In the genomic region with DNA sequence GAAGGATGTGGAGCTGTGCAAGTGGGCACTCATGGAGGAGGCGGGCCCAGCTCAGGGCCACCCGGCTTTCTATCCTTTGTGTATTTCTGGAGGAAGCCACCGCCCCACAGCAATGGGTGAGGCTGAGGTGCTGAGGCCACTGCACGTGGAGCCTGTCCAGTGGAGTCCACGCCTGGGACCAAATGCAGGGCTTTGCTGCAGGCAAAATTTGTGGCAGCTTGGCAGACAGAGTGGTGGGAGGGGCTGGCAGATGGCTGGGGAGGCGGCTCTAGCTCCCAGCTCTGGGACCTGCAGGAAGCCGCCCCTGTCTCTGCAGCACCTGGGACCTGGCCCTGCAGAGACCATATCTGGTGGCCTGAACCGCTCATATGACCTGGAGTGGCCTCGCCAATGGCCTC, we compare ENCODE assay signal across 6 cellular contexts.
A peak's percentile ranks its signal among the peaks of the same experiment; 100 is the strongest.
DNase-seq lines count a peak whose midpoint lies in the region; TF ChIP-seq lines count a peak whose summit lies in the region.
"Not testable (repeated sequence)": the region's sequence is repeated elsewhere in the genome, so short reads cannot be mapped to it uniquely, and the experiment has no call there.

No MANE protein-coding gene starts in this region.

- not testable (repeated sequence) for H3K27ac Mint-ChIP-seq in CD14-positive monocyte

- H3K27ac ChIP-seq in trophoblast cell (ENCODE audit: low read depth, low read length), result not testable (repeated sequence)

- H4K91ac ChIP-seq in trophoblast cell (ENCODE audit: low read depth, low read length), result not testable (repeated sequence)

- H3K4me1 ChIP-seq in trophoblast cell (ENCODE audit: control insufficient read depth in 1 of 2, insufficient read depth in 2 of 2, low read length in 2 of 2), result not testable (repeated sequence)

- not testable (repeated sequence) for H3K18ac ChIP-seq in trophoblast cell (ENCODE audit: low read length)

- H3K4me3 ChIP-seq in trophoblast cell (ENCODE audit: low read depth, low read length), result peak overlapping the region; percentile 1

- not testable (repeated sequence) for H3K9me3 Mint-ChIP-seq in CD14-positive monocyte

- in situ Hi-C loops in GM13977 (cut with MboI; ENCODE audit: low pct_unique_long_range_greater_than_20kb, low sequenced_read_pairs, unreplicated experiment), result not testable (repeated sequence)

- H3K36me3 Mint-ChIP-seq in CD14-positive monocyte, result not testable (repeated sequence)

- not testable (repeated sequence) for H3K4ac ChIP-seq in trophoblast cell (ENCODE audit: low read depth, low read length)

- WGBS in trophoblast cell (ENCODE audit: extremely low coverage, insufficient coverage, insufficient read length), result no CpG with 5 or more reads among the region's 9 CpGs

- H3K27me3 Mint-ChIP-seq in CD14-positive monocyte (ENCODE audit: low read depth in 3 of 3), result not testable (repeated sequence)

- H2BK12ac ChIP-seq in trophoblast cell (ENCODE audit: low read length), result not testable (repeated sequence)

- H3K9me3 ChIP-seq in trophoblast cell (ENCODE audit: insufficient read depth, low read depth, low read length), result not testable (repeated sequence)

- not testable (repeated sequence) for H2BK5ac ChIP-seq in trophoblast cell (ENCODE audit: low read depth, low read length, poor library complexity)

- not testable (repeated sequence) for H3K4me2 ChIP-seq in trophoblast cell (ENCODE audit: low read length)

- H3K23ac ChIP-seq in trophoblast cell (ENCODE audit: low read length), result not testable (repeated sequence)

- H3K4me1 Mint-ChIP-seq in CD14-positive monocyte, result not testable (repeated sequence)

- H4K8ac ChIP-seq in trophoblast cell (ENCODE audit: low read depth, low read length), result not testable (repeated sequence)

- H3K79me1 ChIP-seq in trophoblast cell (ENCODE audit: low read length), result not testable (repeated sequence)

- H2AFZ ChIP-seq in trophoblast cell (ENCODE audit: insufficient read depth, low read length, poor library complexity), result not testable (repeated sequence)

- not testable (repeated sequence) for H4K12ac ChIP-seq in trophoblast cell (ENCODE audit: low read depth, low read length)

- H2BK120ac ChIP-seq in trophoblast cell (ENCODE audit: insufficient read depth, low read length, poor library complexity), result not testable (repeated sequence)

- H3K9ac ChIP-seq in trophoblast cell (ENCODE audit: low read length), result not testable (repeated sequence)

- H3K4me3 Mint-ChIP-seq in CD14-positive monocyte, result not testable (repeated sequence)

- intact Hi-C loops in CD14-positive monocyte (cut with micrococcal nuclease), result not testable (repeated sequence)

- H3K14ac ChIP-seq in trophoblast cell (ENCODE audit: low read length), result not testable (repeated sequence)

- not testable (repeated sequence) for H3K36me3 ChIP-seq in trophoblast cell (ENCODE audit: control insufficient read depth in 1 of 2, insufficient read depth in 2 of 2, low read length in 2 of 2)

- not testable (repeated sequence) for H3K79me2 ChIP-seq in trophoblast cell (ENCODE audit: control insufficient read depth, insufficient read depth, low read length, poor library complexity)

- H3K27me3 ChIP-seq in trophoblast cell (ENCODE audit: insufficient read depth, low read length), result not testable (repeated sequence)

- H2AK5ac ChIP-seq in trophoblast cell (ENCODE audit: low read length), result not testable (repeated sequence)

- TF ChIP-seq CTCF in CD14-positive monocyte (IDR thresholded peaks at IDR 0.05); GM13977 (IDR thresholded peaks at IDR 0.05; ENCODE audit: extremely low read depth, insufficient read depth, missing control alignments): not testable (repeated sequence)

- DNase-seq in CD14-positive monocyte (ENCODE audit: low spot score) (peak; percentile 29), GM13977 (ENCODE audit: low spot score) (peak; percentile 5), NCI-H1694 treated with DMSO at 0.1 percent for 48 hours (lab: John Stamatoyannopoulos, UW) (peak; percentile 35), NCI-H345 (lab: John Stamatoyannopoulos, UW) (peak; percentile 2), NCI-H82 (lab: John Stamatoyannopoulos, UW) (peak; percentile 14)
- not testable (repeated sequence) for DNase-seq in trophoblast cell
